ENCODE assay signal across 15 cellular contexts in genomic region chr5:37710965-37711364, GRCh38.
DNase-seq lines count a peak whose midpoint lies in the region; ATAC-seq lines count a peak whose summit lies in the region.
"Had no signal": no experiment of that assay in that cellular context is flagged by ENCODE, and none has a peak within 500 bp of the region (broad histone marks: within the 10 kb centered on the region; RNA-seq: fewer than 3 reads in every experiment).

No MANE protein-coding gene starts in this region.

- H3K4me3 Mint-ChIP-seq in activated T-cell treated with anti-CD3 and anti-CD28 coated beads, Interleukin-2, amount 50 U/mL, for 72 hours = no peak overlapping the region
- no peak overlapping the region for H3K4me3 Mint-ChIP-seq in activated CD4-positive, alpha-beta memory T cell treated with anti-CD3 and anti-CD28 coated beads for 36 hours
- H3K4me3 Mint-ChIP-seq: nephron progenitor cell; T-helper 2 cell treated with Interferon-gamma antibody and Interleukin-4, amounts not matched to agents 5 μg/mL and 100 μg/mL, for 36 hours had no signal

- peaks cover 15% of the 10 kb centered on the region for H3K4me1 Mint-ChIP-seq in activated T-cell treated with anti-CD3 and anti-CD28 coated beads, Interleukin-2, amount 50 U/mL, for 72 hours (ENCODE audit: low read depth)
- no peaks in the 10 kb centered on the region for H3K4me1 Mint-ChIP-seq in activated CD4-positive, alpha-beta memory T cell treated with anti-CD3 and anti-CD28 coated beads for 36 hours (ENCODE audit: low read depth)
- H3K4me1 Mint-ChIP-seq: nephron progenitor cell had no signal

- no peaks in the 10 kb centered on the region for H3K27me3 Mint-ChIP-seq in activated T-cell treated with anti-CD3 and anti-CD28 coated beads, Interleukin-2, amount 50 U/mL, for 72 hours (ENCODE audit: low read depth)
- no peaks in the 10 kb centered on the region for H3K27me3 Mint-ChIP-seq in activated CD4-positive, alpha-beta memory T cell treated with anti-CD3 and anti-CD28 coated beads for 36 hours

- DNase-seq in activated T-cell treated with anti-CD3 and anti-CD28 coated beads, Interleukin-2, amount 50 U/mL, for 72 hours = no peak
- no peak for DNase-seq in activated T-cell treated with anti-CD3 and anti-CD28 coated beads, Interleukin-2, amount 50 U/mL, for 48 hours
- DNase-seq in RPMI7951 (ENCODE audit: low read depth) = peak; percentile 52
- peak; percentile 16 for DNase-seq in fibroblast of gingiva (ENCODE audit: low read depth)
- DNase-seq in activated T-cell treated with anti-CD3 and anti-CD28 coated beads, Interleukin-2, amount 50 U/mL, for 1 hour = no peak
- DNase-seq in activated CD4-positive, alpha-beta memory T cell treated with anti-CD3 and anti-CD28 coated beads for 36 hours = no peak
- DNase-seq: activated gamma-delta T cell treated with Interleukin-2 at 50 U/mL for 16 hours, NCI-H1436, NCI-H774, nephron progenitor cell, spleen, thyroid gland had no signal

- H3K36me3 Mint-ChIP-seq in activated T-cell treated with anti-CD3 and anti-CD28 coated beads, Interleukin-2, amount 50 U/mL, for 72 hours (ENCODE audit: insufficient read depth in 2 of 2) = peaks cover 4 to 5% of the 10 kb centered on the region in 2 donors
- H3K36me3 Mint-ChIP-seq in activated CD4-positive, alpha-beta memory T cell treated with anti-CD3 and anti-CD28 coated beads for 36 hours = peaks cover 26% of the 10 kb centered on the region

- peak; percentile 33 to 37 for ATAC-seq in activated T-cell treated with anti-CD3 and anti-CD28 coated beads, Interleukin-2, amount 50 U/mL, for 72 hours (replicated peaks in 1 of 2)
- ATAC-seq in GM21723 (IDR thresholded peaks at IDR 0.05; ENCODE audit: unreplicated experiment) (no peak), HG03442 (IDR thresholded peaks at IDR 0.05; ENCODE audit: unreplicated experiment) (no peak)

- POLR2A ChIA-PET in activated CD4-positive, alpha-beta memory T cell treated with anti-CD3 and anti-CD28 coated beads for 36 hours (lab: Charles Lee) = no interaction called here

- CTCF ChIA-PET in activated CD4-positive, alpha-beta memory T cell treated with anti-CD3 and anti-CD28 coated beads for 36 hours (lab: Charles Lee) = no interaction called here

- intact Hi-C loops in activated CD4-positive, alpha-beta memory T cell treated with anti-CD3 and anti-CD28 coated beads for 36 hours (cut with micrococcal nuclease) = no loop called here

- H3K27ac Mint-ChIP-seq in activated T-cell treated with anti-CD3 and anti-CD28 coated beads, Interleukin-2, amount 50 U/mL, for 72 hours = no peak overlapping the region
- H3K27ac Mint-ChIP-seq in activated CD4-positive, alpha-beta memory T cell treated with anti-CD3 and anti-CD28 coated beads for 36 hours = no peak overlapping the region
- H3K27ac Mint-ChIP-seq: T-helper 2 cell treated with Interferon-gamma antibody and Interleukin-4, amounts not matched to agents 5 μg/mL and 100 μg/mL, for 36 hours had no signal

- no peaks in the 10 kb centered on the region for H3K9me3 Mint-ChIP-seq in activated T-cell treated with anti-CD3 and anti-CD28 coated beads, Interleukin-2, amount 50 U/mL, for 72 hours
- H3K9me3 Mint-ChIP-seq in activated CD4-positive, alpha-beta memory T cell treated with anti-CD3 and anti-CD28 coated beads for 36 hours = no peaks in the 10 kb centered on the region
- H3K9me3 Mint-ChIP-seq: nephron progenitor cell; T-helper 2 cell treated with Interferon-gamma antibody and Interleukin-4, amounts not matched to agents 5 μg/mL and 100 μg/mL, for 36 hours had no signal

Comparison
In these comparisons a context has a peak if more than half of its experiments do, and no peak if none do; other contexts are left out.
1. ATAC-seq: peak in activated T-cell treated with anti-CD3 and anti-CD28 coated beads, Interleukin-2, amount 50 U/mL, for 72 hours (2 of 2); none in GM21723 (single experiment) and HG03442 (single experiment).
2. DNase-seq: peak in RPMI7951 (single experiment) and fibroblast of gingiva (single experiment); none in activated T-cell treated with anti-CD3 and anti-CD28 coated beads, Interleukin-2, amount 50 U/mL, for 72 hours (0 of 2), activated T-cell treated with anti-CD3 and anti-CD28 coated beads, Interleukin-2, amount 50 U/mL, for 48 hours (0 of 2), activated T-cell treated with anti-CD3 and anti-CD28 coated beads, Interleukin-2, amount 50 U/mL, for 1 hour (single experiment) and activated CD4-positive, alpha-beta memory T cell treated with anti-CD3 and anti-CD28 coated beads for 36 hours (single experiment).